In genomic region chr5:38141665-38142064, GRCh38 we compare ENCODE assay signal across 27 cellular contexts.
"Had no signal": no experiment of that assay in that cellular context is flagged by ENCODE, and none has a peak within 500 bp of the region (broad histone marks: within the 10 kb centered on the region; RNA-seq: fewer than 3 reads in every experiment).

No MANE protein-coding gene starts in this region.

- H3K36me3 ChIP-seq: stomach, suprapubic skin, thoracic aorta, thyroid gland, tibial artery, tibial nerve, transverse colon, upper lobe of left lung, upper lobe of right lung, uterus, vagina had no signal

- H3K27ac ChIP-seq: stomach, suprapubic skin, testis, thoracic aorta, thyroid gland, tibial artery, tibial nerve, transverse colon, upper lobe of left lung, upper lobe of right lung, uterus, vagina had no signal

- H3K27me3 ChIP-seq: stomach, suprapubic skin, testis, thyroid gland, tibial artery, transverse colon, upper lobe of left lung, upper lobe of right lung, uterus, vagina had no signal

- ATAC-seq: stimulated activated effector memory CD8-positive, alpha-beta T cell treated with anti-CD3 and anti-CD28 coated beads, Interleukin-12 subunit alpha, Interleukin-12 subunit beta, amount 100 ng/mL, for 72 hours; stimulated activated memory B cell treated with anti-CD40 and anti-IgM and Interleukin-4, amounts not matched to agents 10 μg/mL and 1 μg/mL and 100 μg/mL, for 72 hours; stimulated activated naive B cell treated with anti-CD40 and anti-IgM and Interleukin-4, amounts not matched to agents 10 μg/mL and 1 μg/mL and 100 μg/mL, for 72 hours; stimulated activated naive CD8-positive, alpha-beta T cell treated with anti-CD3 and anti-CD28 coated beads, Interleukin-15, amount 100 ng/mL, for 72 hours; stimulated activated naive CD8-positive, alpha-beta T cell treated with anti-CD3 and anti-CD28 coated beads, Interleukin-15, Interleukin-2, amounts not matched to agents 100 U/mL and 50 U/mL, for 24 hours; upper lobe of right lung had no signal

- H3K4me3 ChIP-seq: stomach, suprapubic skin, testis, thoracic aorta, thyroid gland, tibial artery, tibial nerve, transverse colon, upper lobe of left lung, upper lobe of right lung, uterus, vagina had no signal

- H3K4me1 ChIP-seq: stomach, suprapubic skin, testis, thyroid gland, tibial artery, tibial nerve, transverse colon, upper lobe of left lung, upper lobe of right lung, uterus, vagina had no signal

- FAIRE-seq: urothelium cell line had no signal

- DNase-seq: stimulated activated CD4-positive, alpha-beta T cell treated with anti-CD3 and anti-CD28 coated beads, Interleukin-2, amount 100 ng/mL, for 48 hours; stimulated activated CD4-positive, alpha-beta T cell treated with anti-CD3 and anti-CD28 coated beads, Interleukin-4, amount 100 ng/mL, for 1 hour; stimulated activated CD4-positive, alpha-beta T cell treated with anti-CD3 and anti-CD28 coated beads, Interleukin-4, amount 100 ng/mL, for 24 hours; stimulated activated CD4-positive, alpha-beta T cell treated with anti-CD3 and anti-CD28 coated beads, Interleukin-4, amount 100 ng/mL, for 4 hours; stimulated activated CD8-positive, alpha-beta memory T cell treated with anti-CD3 and anti-CD28 coated beads, Interleukin-4, amount 100 ng/mL, for 48 hours; stimulated activated naive B cell treated with anti-CD40 and anti-IgM and Interleukin-4, amounts not matched to agents 10 μg/mL and 1 μg/mL and 100 μg/mL, for 72 hours; stimulated activated naive CD4-positive, alpha-beta T cell; stimulated activated naive CD4-positive, alpha-beta T cell treated with Interleukin-2 at 50 U/mL for 16 hours; stimulated activated naive CD8-positive, alpha-beta T cell treated with anti-CD3 and anti-CD28 coated beads, Interleukin-15, amount 100 ng/mL, for 72 hours; stimulated activated naive CD8-positive, alpha-beta T cell treated with anti-CD3 and anti-CD28 coated beads, Interleukin-15, Interleukin-2, amounts not matched to agents 100 U/mL and 50 U/mL, for 24 hours; stomach; substantia nigra; testis; thyroid gland; tibial artery; transverse colon; trophoblast cell; upper lobe of left lung; upper lobe of right lung; uterus had no signal

- H3K9me3 ChIP-seq: stomach, suprapubic skin, testis, thoracic aorta, thyroid gland, tibial artery, tibial nerve, transverse colon, upper lobe of left lung, upper lobe of right lung, uterus, vagina had no signal
